Comparison of ENCODE assay signal across 9 cellular contexts in the genomic region with DNA sequence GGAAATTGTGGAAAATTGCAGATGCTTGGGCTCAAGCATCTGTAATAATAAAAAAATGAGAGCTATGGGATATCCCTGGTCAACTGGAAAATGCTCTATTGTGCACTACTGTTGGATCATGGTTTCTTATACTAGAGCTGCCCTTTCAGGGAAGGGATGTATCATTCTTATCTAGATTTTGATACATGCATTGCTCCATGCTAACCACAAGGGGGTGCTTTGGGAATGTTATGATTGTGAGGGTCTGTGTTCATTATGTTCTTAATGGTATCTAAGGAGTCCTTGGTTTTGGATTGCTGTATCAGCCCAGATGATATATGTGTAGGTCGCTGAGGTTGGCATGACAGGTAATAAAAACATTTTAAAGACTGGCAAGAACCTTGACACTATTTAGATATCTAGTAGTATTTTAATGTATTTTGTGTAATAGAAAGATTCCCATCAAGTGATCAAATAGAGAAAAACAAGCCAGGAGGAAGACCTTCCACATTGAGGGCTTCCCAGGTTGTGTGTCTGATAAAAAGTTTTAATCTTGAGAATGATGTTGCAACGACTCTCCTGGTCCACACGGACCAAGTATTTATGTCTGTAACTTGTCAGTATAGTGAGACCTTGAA. TPM values are rescaled to one million over a fixed set of nuclear protein-coding genes. Genes with fewer than 3 reads are reported as not detected.
DNase-seq lines count a peak whose midpoint lies in the region; ATAC-seq and TF ChIP-seq lines count a peak whose summit lies in the region.
"Had no signal": no experiment of that assay in that cellular context is flagged by ENCODE, and none has a peak within 500 bp of the region (broad histone marks: within the 10 kb centered on the region; RNA-seq: fewer than 3 reads in every experiment).

No MANE protein-coding gene starts in this region.

- H3K4me1 Mint-ChIP-seq in naive thymus-derived CD8-positive, alpha-beta T cell, result peaks cover 0 to 5% (median 1%) of the 10 kb centered on the region in 4 donors

- no peaks in the 10 kb centered on the region for H3K9me3 Mint-ChIP-seq in naive thymus-derived CD8-positive, alpha-beta T cell
- H3K9me3 Mint-ChIP-seq: CD8-positive, alpha-beta memory T cell had no signal

- peak overlapping the region in 2 of 10 donors; percentile 20 to 27 for H3K27ac Mint-ChIP-seq in naive thymus-derived CD8-positive, alpha-beta T cell

- H3K36me3 Mint-ChIP-seq in naive thymus-derived CD8-positive, alpha-beta T cell, result peaks cover 5 to 78% (median 38%) of the 10 kb centered on the region in 3 donors

- no peak overlapping the region for H3K4me3 ChIP-seq in choroid plexus epithelial cell (ENCODE audit: low read depth, low read length)

- no peaks in the 10 kb centered on the region for H3K27me3 Mint-ChIP-seq in naive thymus-derived CD8-positive, alpha-beta T cell

- POLR2A ChIA-PET in naive thymus-derived CD8-positive, alpha-beta T cell (lab: Charles Lee), result no interaction called here

- H3K4me3 Mint-ChIP-seq in naive thymus-derived CD8-positive, alpha-beta T cell, result no peak overlapping the region
- H3K4me3 Mint-ChIP-seq: CD8-positive, alpha-beta memory T cell had no signal

- ATAC-seq in naive thymus-derived CD8-positive, alpha-beta T cell, result peak; percentile 49 to 56
- ATAC-seq in left colon (no peak), HG02938 (IDR thresholded peaks at IDR 0.05; ENCODE audit: unreplicated experiment) (no peak)

- intact Hi-C loops in left colon (cut with DNase I, micrococcal nuclease), result no loop called here

- DNase-seq in NCI-H1694 treated with DMSO at 0.1 percent for 48 hours (lab: John Stamatoyannopoulos, UW), result peak; percentile 6
- DNase-seq in NCI-H1694 (lab: John Stamatoyannopoulos, UW), result no peak
- DNase-seq in NAMALWA (ENCODE audit: low spot score), result peak; percentile 59
- peak; percentile 63 for DNase-seq in choroid plexus epithelial cell (ENCODE audit: low read depth)
- DNase-seq in naive thymus-derived CD8-positive, alpha-beta T cell, result peak in 3 of 10 donors; percentile 23 to 35 (median 35)
- DNase-seq in activated effector memory CD4-positive, alpha-beta T cell treated with Interleukin-2 at 50 U/mL for 16 hours, result no peak
- DNase-seq in left colon, result no peak

- peak; percentile 74 for TF ChIP-seq CTCF in choroid plexus epithelial cell (conservative IDR thresholded peaks at IDR 0.05; ENCODE audit: low read depth, low read length)

RNA-seq across cellular contexts. Expression of a gene that starts 49.2 kb away (rescaled TPM):
- 1 to 10 TPM; 2.0 to 2.7 TPM for total RNA-seq in naive thymus-derived CD8-positive, alpha-beta T cell
- polyA plus RNA-seq in naive thymus-derived CD8-positive, alpha-beta T cell, result under 1 TPM; 0.29 to 0.71 (median 0.44) TPM
- total RNA-seq in left colon, result 1 to 10 TPM; 4.3 to 5.3 TPM

Comparison
In these comparisons a context has a peak if more than half of its experiments do, and no peak if none do; other contexts are left out.
1. DNase-seq: peak in NCI-H1694 treated with DMSO at 0.1 percent for 48 hours (single experiment), NAMALWA (single experiment) and choroid plexus epithelial cell (single experiment); none in NCI-H1694 (single experiment), activated effector memory CD4-positive, alpha-beta T cell treated with Interleukin-2 at 50 U/mL for 16 hours (single experiment) and left colon (0 of 2).
2. ATAC-seq: peak in naive thymus-derived CD8-positive, alpha-beta T cell (2 of 2); none in left colon (single experiment) and HG02938 (single experiment).